1 cellular context compared by ENCODE assay signal in genomic region chr5:177372534-177372896, GRCh38.
TF ChIP-seq lines count a peak whose summit lies in the region.

No MANE protein-coding gene starts in this region.

TF ChIP-seq in K562, 482 proteins besides CTCF, POLR2A, EP300 and RAD21:
- TF ChIP-seq ZFP36 (IDR thresholded peaks at IDR 0.05; ENCODE audit: low read depth, low read length, partially characterized antibody): no peak
- no peak for TF ChIP-seq ATF1 (CRISPR knock-in tag; IDR thresholded peaks at IDR 0.05)
- no peak for TF ChIP-seq ATF1 (tag; IDR thresholded peaks at IDR 0.05)
- peak; percentile 72 for TF ChIP-seq SPI1 (IDR thresholded peaks at IDR 0.05; ENCODE audit: borderline replicate concordance, low read depth, low read length)
- TF ChIP-seq EGR1 (conservative IDR thresholded peaks at IDR 0.05): no peak
